ENCODE assay signal across 9 cellular contexts in genomic region chr5:90866333-90866732, GRCh38.
A peak's percentile ranks its signal among the peaks of the same experiment; 100 is the strongest.
DNase-seq lines count a peak whose midpoint lies in the region; ATAC-seq and TF ChIP-seq lines count a peak whose summit lies in the region.
"Had no signal": no experiment of that assay in that cellular context is flagged by ENCODE, and none has a peak within 500 bp of the region (broad histone marks: within the 10 kb centered on the region; RNA-seq: fewer than 3 reads in every experiment).

No MANE protein-coding gene starts in this region.

- H3K4me3 ChIP-seq in PC-9 (no peak overlapping the region), endocrine pancreas (ENCODE audit: control insufficient read depth, insufficient read depth, low read length) (peak overlapping the region; percentile 42)
- H3K4me3 ChIP-seq: BLaER1 had no signal

- peaks cover 3 to 13% (median 11%) of the 10 kb centered on the region in 4 donors for H3K4me1 Mint-ChIP-seq in naive thymus-derived CD8-positive, alpha-beta T cell

- H3K36me3 ChIP-seq in PC-9 (ENCODE audit: low read depth) (no peaks in the 10 kb centered on the region), endocrine pancreas (ENCODE audit: control insufficient read depth, insufficient read depth, low read length) (no peaks in the 10 kb centered on the region)
- H3K36me3 ChIP-seq: BLaER1 had no signal

- ATAC-seq in HG03469 (IDR thresholded peaks at IDR 0.05; ENCODE audit: unreplicated experiment) (peak; percentile 67), GM21576 (IDR thresholded peaks at IDR 0.05; ENCODE audit: unreplicated experiment) (no peak)
- peak; percentile 59 for ATAC-seq in naive thymus-derived CD8-positive, alpha-beta T cell

- peak; percentile 78 for TF ChIP-seq CTCF in PC-9 (conservative IDR thresholded peaks at IDR 0.05)

- H4K20me1 ChIP-seq in PC-9 (ENCODE audit: insufficient read depth) = no peaks in the 10 kb centered on the region
- H4K20me1 ChIP-seq: BLaER1 had no signal

- H3K4me1 ChIP-seq in PC-9 (replicated peaks; ENCODE audit: insufficient read depth) (no peaks in the 10 kb centered on the region), endocrine pancreas (ENCODE audit: control insufficient read depth, insufficient read depth, low read length) (no peaks in the 10 kb centered on the region)
- H3K4me1 ChIP-seq: BLaER1 had no signal

- intact Hi-C loops in PC-9 (cut with micrococcal nuclease; ENCODE audit: unreplicated experiment) = loop anchor here (1.0 to 5.0 kb wide), 6 partner anchors 66 to 553 kb away; no protein-coding TSS in a partner anchor

- no peak overlapping the region for H3K27ac Mint-ChIP-seq in naive thymus-derived CD8-positive, alpha-beta T cell

- H3K36me3 Mint-ChIP-seq in naive thymus-derived CD8-positive, alpha-beta T cell = no peaks in the 10 kb centered on the region

- peak overlapping the region in 1 of 10 donors; percentile 20 for H3K4me3 Mint-ChIP-seq in naive thymus-derived CD8-positive, alpha-beta T cell

- CTCF ChIA-PET in PC-9 (lab: Charles Lee) = interaction anchor here (0.6 to 1.5 kb wide), 3 partner anchors 353 to 553 kb away, joined by 4 to 10 read pairs (median 7); no protein-coding TSS in a partner anchor

- no TSS peak for BruUV-seq in PC-9 (replicated peaks; lab: Mats Ljungman, UMichigan)

- H3K9me3 Mint-ChIP-seq in naive thymus-derived CD8-positive, alpha-beta T cell = no peaks in the 10 kb centered on the region

- no peaks in the 10 kb centered on the region for H3F3A ChIP-seq in PC-9 (ENCODE audit: insufficient read depth, low read depth)

- H3K9me2 ChIP-seq in PC-9 (ENCODE audit: insufficient read depth) = no peaks in the 10 kb centered on the region

- H3K9ac ChIP-seq in endocrine pancreas (ENCODE audit: control insufficient read depth, insufficient read depth, low read length) = no peak overlapping the region
- H3K9ac ChIP-seq: BLaER1 had no signal

- H3K9me3 ChIP-seq in PC-9 (ENCODE audit: insufficient read depth, low read depth) (no peaks in the 10 kb centered on the region), endocrine pancreas (ENCODE audit: control insufficient read depth, low read length) (no peaks in the 10 kb centered on the region)
- H3K9me3 ChIP-seq: BLaER1 had no signal

- DNase-seq in DMS79 treated with DMSO at 0.1 percent for 48 hours (lab: John Stamatoyannopoulos, UW) = peak; percentile 62
- no peak for DNase-seq in DMS79 (lab: John Stamatoyannopoulos, UW)
- peak in 1 of 2 experiments; percentile 45 for DNase-seq in PC-9
- peak in 3 of 10 donors; percentile 36 to 50 (median 43) for DNase-seq in naive thymus-derived CD8-positive, alpha-beta T cell
- no peak for DNase-seq in activated CD8-positive, alpha-beta memory T cell treated with anti-CD3 and anti-CD28 coated beads, Interleukin-2, amount 50 U/mL, for 48 hours

- H3K27me3 Mint-ChIP-seq in naive thymus-derived CD8-positive, alpha-beta T cell = peaks cover 0 to 2% (median 0%) of the 10 kb centered on the region in 5 donors

- H2AFZ ChIP-seq in PC-9 = no peak overlapping the region

- POLR2A ChIA-PET in PC-9 (lab: Charles Lee; ENCODE audit: unreplicated experiment) = no interaction called here
- POLR2A ChIA-PET in naive thymus-derived CD8-positive, alpha-beta T cell (lab: Charles Lee) = interaction anchor here (1.7 to 2.7 kb wide), 3 partner anchors 514 to 518 kb away, joined by 4 to 8 read pairs (median 7); partner anchors contain the start of gene ARRDC3

- no peak overlapping the region for H3K27ac ChIP-seq in PC-9
- H3K27ac ChIP-seq: BLaER1 had no signal

- H3K27me3 ChIP-seq in PC-9 (ENCODE audit: insufficient read depth, low read depth) (no peaks in the 10 kb centered on the region), endocrine pancreas (ENCODE audit: control insufficient read depth, insufficient read depth, low read length) (no peaks in the 10 kb centered on the region)
- H3K27me3 ChIP-seq: BLaER1 had no signal

- no peaks in the 10 kb centered on the region for H3K79me2 ChIP-seq in PC-9 (ENCODE audit: low read depth)

- 0 out of 2 replicates have a peak overlapping the region, but pooled peaks have one; percentile 8 for H3K4me2 ChIP-seq in PC-9
- H3K4me2 ChIP-seq: BLaER1 had no signal
